ENCODE assay signal across 19 cellular contexts in genomic region chr1:68904472-68904871, GRCh38.
DNase-seq lines count a peak whose midpoint lies in the region; ATAC-seq lines count a peak whose summit lies in the region.
"Had no signal": no experiment of that assay in that cellular context is flagged by ENCODE, and none has a peak within 500 bp of the region (broad histone marks: within the 10 kb centered on the region; RNA-seq: fewer than 3 reads in every experiment).

No MANE protein-coding gene starts in this region.

- H3K27me3 ChIP-seq in neuronal stem cell (ENCODE audit: control insufficient read depth in 3 of 3, insufficient read depth in 3 of 3, low read depth in 1 of 3, low read length in 3 of 3) = no peaks in the 10 kb centered on the region
- H3K27me3 ChIP-seq: sigmoid colon had no signal

- H2AFZ ChIP-seq in neuronal stem cell (ENCODE audit: low read length) = no peak overlapping the region

- ATAC-seq in HG03520 (IDR thresholded peaks at IDR 0.05; ENCODE audit: unreplicated experiment) = no peak
- ATAC-seq: activated naive CD4-positive, alpha-beta T cell treated with anti-CD3 and anti-CD28 coated beads, Interleukin-2, amount 50 U/mL, for 72 hours; Right ventricle myocardium inferior had no signal

- no peak overlapping the region for H3K4ac ChIP-seq in neuronal stem cell (ENCODE audit: low read length)

- H2BK15ac ChIP-seq in neuronal stem cell (ENCODE audit: low read length) = no peak overlapping the region

- H3K4me3 ChIP-seq in neuronal stem cell (ENCODE audit: low read length in 2 of 2) = no peak overlapping the region
- H3K4me3 ChIP-seq: sigmoid colon had no signal

- no peaks in the 10 kb centered on the region for H3K4me1 ChIP-seq in neuronal stem cell (ENCODE audit: control insufficient read depth in 2 of 2, insufficient read depth in 1 of 2, low read depth in 1 of 2, low read length in 2 of 2)
- H3K4me1 ChIP-seq: sigmoid colon had no signal

- no peak overlapping the region for H3K9ac ChIP-seq in neuronal stem cell (ENCODE audit: low read depth, low read length, poor library complexity)

- H3K14ac ChIP-seq in neuronal stem cell (ENCODE audit: low read length) = no peak overlapping the region

- no peak overlapping the region for H3K4me2 ChIP-seq in neuronal stem cell (ENCODE audit: insufficient read depth, low read length, poor library complexity, severe bottlenecking)

- no peak overlapping the region for H4K8ac ChIP-seq in neuronal stem cell (ENCODE audit: low read depth, low read length)

- no CpG with 5 or more reads among the region's 3 CpGs for WGBS in neuronal stem cell (ENCODE audit: extremely low coverage in 2 of 2, insufficient read length in 2 of 2, insufficient replicate concordance in 1 of 2), 2 donors

- no peaks in the 10 kb centered on the region for H3K79me1 ChIP-seq in neuronal stem cell (ENCODE audit: low read depth, low read length)

- H4K91ac ChIP-seq in neuronal stem cell (ENCODE audit: low read depth, low read length, poor library complexity) = no peak overlapping the region

- H3K18ac ChIP-seq in neuronal stem cell (ENCODE audit: low read length) = no peak overlapping the region

- H2BK12ac ChIP-seq in neuronal stem cell (ENCODE audit: low read length) = no peak overlapping the region

- H3K27ac ChIP-seq in neuronal stem cell (replicated peaks; ENCODE audit: low read length) = no peak overlapping the region
- H3K27ac ChIP-seq: epithelial cell of prostate, sigmoid colon had no signal

- no peak overlapping the region for H2AK5ac ChIP-seq in neuronal stem cell (ENCODE audit: low read depth, low read length)

- peak; percentile 16 for DNase-seq in Daoy (ENCODE audit: low read depth)
- peak; percentile 4 for DNase-seq in RPMI7951 (ENCODE audit: low read depth)
- DNase-seq in fibroblast of peridontal ligament (ENCODE audit: extremely low read depth) = peak; percentile 38
- peak; percentile 47 for DNase-seq in neuronal stem cell (ENCODE audit: low spot score)
- no peak for DNase-seq in NCI-H187 treated with DMSO at 0.1 percent for 48 hours (lab: John Stamatoyannopoulos, UW)
- no peak for DNase-seq in NCI-H128 (lab: John Stamatoyannopoulos, UW; ENCODE audit: unreplicated experiment)
- no peak for DNase-seq in NCI-H146 treated with DMSO at 0.1 percent for 48 hours (lab: John Stamatoyannopoulos, UW; ENCODE audit: unreplicated experiment)
- DNase-seq: activated CD4-positive, alpha-beta T cell treated with anti-CD3 and anti-CD28 coated beads for 4 hours; AML-193; DMS153; hypothalamus; NCI-H1930; sigmoid colon; stimulated activated CD4-positive, alpha-beta T cell treated with anti-CD3 and anti-CD28 coated beads, Interleukin-4, amount 100 ng/mL, for 4 hours; T-helper 2 cell had no signal

- no peaks in the 10 kb centered on the region for H3K36me3 ChIP-seq in neuronal stem cell (replicated peaks in 1 of 2; ENCODE audit: control insufficient read depth in 2 of 2, insufficient read depth in 2 of 2, low read length in 2 of 2)
- H3K36me3 ChIP-seq: sigmoid colon had no signal

- no peak overlapping the region for H3K23ac ChIP-seq in neuronal stem cell (ENCODE audit: low read depth, low read length, poor library complexity)

- no peak overlapping the region for H2BK120ac ChIP-seq in neuronal stem cell (ENCODE audit: low read depth, low read length)

- peaks cover 2 to 3% of the 10 kb centered on the region in 2 donors for H3K9me3 ChIP-seq in neuronal stem cell (replicated peaks in 1 of 2; ENCODE audit: control insufficient read depth in 2 of 2, insufficient read depth in 1 of 2, low read depth in 1 of 2, low read length in 2 of 2)
- H3K9me3 ChIP-seq: sigmoid colon had no signal

- no peak overlapping the region for H2BK5ac ChIP-seq in neuronal stem cell (ENCODE audit: low read length)

Comparison
In these comparisons a context has a peak if more than half of its experiments do, and no peak if none do; other contexts are left out.
1. DNase-seq: peak in Daoy (single experiment), RPMI7951 (single experiment), fibroblast of peridontal ligament (single experiment) and neuronal stem cell (single experiment); none in NCI-H187 treated with DMSO at 0.1 percent for 48 hours (single experiment), NCI-H128 (single experiment) and NCI-H146 treated with DMSO at 0.1 percent for 48 hours (single experiment).